In the genomic region with DNA sequence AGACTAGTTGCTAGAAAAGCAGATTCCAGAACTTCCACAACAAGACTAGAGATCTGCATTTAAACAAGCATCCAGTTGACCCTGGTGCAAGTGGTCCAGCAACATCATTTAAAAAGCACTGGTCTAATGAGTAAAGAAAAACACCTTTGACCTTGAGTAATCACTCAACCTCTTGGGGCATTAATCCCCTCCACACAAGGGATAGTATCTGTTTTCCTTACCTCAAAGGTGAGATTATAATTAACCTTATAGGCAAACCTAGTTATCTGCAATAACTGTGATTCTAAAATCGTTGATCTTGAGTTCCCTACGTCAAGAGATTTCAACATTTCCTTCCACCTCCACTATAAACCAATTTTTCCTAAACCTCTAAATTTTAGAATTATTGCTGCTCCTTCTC, we compare ENCODE assay signal across 8 cellular contexts. TPM values are rescaled to one million over a fixed set of nuclear protein-coding genes. Genes with fewer than 3 reads are reported as not detected.
DNase-seq lines count a peak whose midpoint lies in the region; ATAC-seq and TF ChIP-seq lines count a peak whose summit lies in the region.

No MANE protein-coding gene starts in this region.

- peak overlapping the region; percentile 96 to 99 (median 98) for H3K27ac ChIP-seq in transverse colon

- ATAC-seq in activated T-cell treated with anti-CD3 and anti-CD28 coated beads, Interleukin-2, amount 50 U/mL, for 4 hours = no peak
- ATAC-seq in GM18907 (IDR thresholded peaks at IDR 0.05; ENCODE audit: unreplicated experiment) = no peak

- no peak for TF ChIP-seq POLR2A in lower leg skin (IDR thresholded peaks at IDR 0.05)
- no peak for TF ChIP-seq POLR2A in transverse colon (IDR thresholded peaks at IDR 0.05)

- no peaks in the 10 kb centered on the region for H3K9me3 Mint-ChIP-seq in activated T-cell treated with anti-CD3 and anti-CD28 coated beads, Interleukin-2, amount 50 U/mL, for 4 hours

- no peaks in the 10 kb centered on the region for H3K9me3 ChIP-seq in transverse colon

- in situ Hi-C loops in astrocyte of the cerebellum (cut with HindIII; ENCODE audit: low sequenced_read_pairs) = no loop called here
- in situ Hi-C loops in transverse colon (cut with MboI; ENCODE audit: low pct_ligation_motif_present in 1 of 4, low pct_unique_long_range_greater_than_20kb in 1 of 4, low sequenced_read_pairs in 3 of 4) = no loop called here

- 0 to 4% methylated on average over 2 of the region's 2 CpGs for WGBS in lower leg skin, 2 donors
- 0 to 2% methylated on average over 2 of the region's 2 CpGs for WGBS in transverse colon (ENCODE audit: low coverage in 1 of 2), 2 donors

- no peaks in the 10 kb centered on the region for H3K27me3 Mint-ChIP-seq in activated T-cell treated with anti-CD3 and anti-CD28 coated beads, Interleukin-2, amount 50 U/mL, for 4 hours (ENCODE audit: low read depth)

- H3K4me3 ChIP-seq in astrocyte of the cerebellum (ENCODE audit: low read depth, low read length) (peak overlapping the region; percentile 83), lower leg skin (ENCODE audit: low read depth, poor library complexity, severe bottlenecking) (peak overlapping the region; percentile 94), transverse colon (peak overlapping the region; percentile 87 to 98 (median 92))

- H3K27me3 ChIP-seq in transverse colon = no peaks in the 10 kb centered on the region

- peaks cover 36% of the 10 kb centered on the region for H3K4me1 Mint-ChIP-seq in activated T-cell treated with anti-CD3 and anti-CD28 coated beads, Interleukin-2, amount 50 U/mL, for 4 hours (ENCODE audit: low read depth)

- intact Hi-C loops in lower leg skin (cut with DNase I; ENCODE audit: low total_unique reads) (no loop called here), transverse colon (cut with DNase I; ENCODE audit: low total_unique reads) (no loop called here)

- no peak for DNase-seq in activated T-cell treated with anti-CD3 and anti-CD28 coated beads, Interleukin-2, amount 50 U/mL, for 4 hours
- no peak for DNase-seq in activated T-cell treated with anti-CD3 and anti-CD28 coated beads, Interleukin-2, amount 50 U/mL, for 48 hours
- DNase-seq in astrocyte of the cerebellum (ENCODE audit: low read depth) (no peak), lower leg skin (ENCODE audit: low spot score in 2 of 2) (no peak), transverse colon (no peak), NCI-H1694 (lab: John Stamatoyannopoulos, UW) (no peak), hepatic stellate cell (ENCODE audit: low spot score) (no peak)

- peaks cover 0 to 21% (median 9%) of the 10 kb centered on the region in 4 donors for H3K36me3 ChIP-seq in transverse colon

- H3K36me3 Mint-ChIP-seq in activated T-cell treated with anti-CD3 and anti-CD28 coated beads, Interleukin-2, amount 50 U/mL, for 4 hours (ENCODE audit: insufficient read depth) = peaks cover 19% of the 10 kb centered on the region

- TF ChIP-seq EP300 in transverse colon (IDR thresholded peaks at IDR 0.05; ENCODE audit: low read depth) = no peak

- H3K4me1 ChIP-seq in transverse colon = peaks cover 24 to 37% (median 30%) of the 10 kb centered on the region in 4 donors

- no peak for TF ChIP-seq CTCF in astrocyte of the cerebellum (IDR thresholded peaks at IDR 0.05; ENCODE audit: low read depth, low read length, missing control alignments)
- no peak for TF ChIP-seq CTCF in lower leg skin (IDR thresholded peaks at IDR 0.05)
- no peak for TF ChIP-seq CTCF in transverse colon (IDR thresholded peaks at IDR 0.05)

- peak overlapping the region; percentile 94 for H3K4me3 Mint-ChIP-seq in activated T-cell treated with anti-CD3 and anti-CD28 coated beads, Interleukin-2, amount 50 U/mL, for 4 hours

RNA-seq across cellular contexts. Expression of a gene that starts 1.1 kb away (rescaled TPM):
- 10 to 100 TPM; 58.7 to 71.1 (median 66.0) TPM for total RNA-seq in activated T-cell treated with anti-CD3 and anti-CD28 coated beads, Interleukin-2, amount 50 U/mL, for 4 hours
- total RNA-seq in lower leg skin (10 to 100 TPM; 43.5 to 85.0 (median 67.0) TPM), transverse colon (10 to 100 TPM; 20.2 to 64.7 (median 51.5) TPM)

RNA-seq across cellular contexts. Expression of a gene that starts 13.4 kb away (rescaled TPM):
- 1 to 10 TPM; 6.9 to 8.8 (median 8.1) TPM for total RNA-seq in activated T-cell treated with anti-CD3 and anti-CD28 coated beads, Interleukin-2, amount 50 U/mL, for 4 hours
- total RNA-seq in lower leg skin (10 to 100 TPM in 1 of 4 donors, 1 to 10 TPM in 3; 3.4 to 18.3 (median 5.7) TPM), transverse colon (1 to 10 TPM; 2.4 to 6.7 (median 2.9) TPM)
